In genomic region chr16:3938843-3939624, GRCh38 we compare ENCODE assay signal across 8 cellular contexts. TPM values are rescaled to one million over a fixed set of nuclear protein-coding genes. Genes with fewer than 3 reads are reported as not detected.
DNase-seq lines count a peak whose midpoint lies in the region; ATAC-seq and TF ChIP-seq lines count a peak whose summit lies in the region.

No MANE protein-coding gene starts in this region.

- H3K36me3 Mint-ChIP-seq in H9 (ENCODE audit: insufficient read depth in 1 of 3, low read depth in 3 of 3) = peaks cover 0 to 6% (median 0%) of the 10 kb centered on the region in 3 experiments; a peak in 2 of 7 replicates
- no peaks in the 10 kb centered on the region for H3K36me3 Mint-ChIP-seq in activated naive CD4-positive, alpha-beta T cell treated with anti-CD3 and anti-CD28 coated beads, Interleukin-2, amount 10 ng/mL, durations not matched to agents 7 days and 5 days

- TF ChIP-seq CTCF in H9 (conservative IDR thresholded peaks at IDR 0.05) (peak; percentile 99), psoas muscle (IDR thresholded peaks at IDR 0.05) (peak; percentile 92)

- no peak overlapping the region for H3K9ac ChIP-seq in H9 (ENCODE audit: extremely low read depth, insufficient read length, low read length)

- H3K4me1 ChIP-seq in H9 (ENCODE audit: insufficient read depth, low read length) = no peaks in the 10 kb centered on the region
- H3K4me1 ChIP-seq in SJCRH30 = no peaks in the 10 kb centered on the region
- H3K4me1 ChIP-seq in psoas muscle = peaks cover 9% of the 10 kb centered on the region
- H3K4me1 ChIP-seq in aorta (ENCODE audit: control insufficient read depth in 1 of 2, insufficient read depth in 2 of 2, low read length in 2 of 2) = no peaks in the 10 kb centered on the region

- H3K4me1 Mint-ChIP-seq in H9 = peaks cover 7 to 9% of the 10 kb centered on the region in 2 experiments
- H3K4me1 Mint-ChIP-seq in activated naive CD4-positive, alpha-beta T cell treated with anti-CD3 and anti-CD28 coated beads, Interleukin-2, amount 10 ng/mL, durations not matched to agents 7 days and 5 days = peaks cover 6% of the 10 kb centered on the region

- no peak overlapping the region for H2BK120ac ChIP-seq in H9 (ENCODE audit: low read depth, low read length, poor library complexity, severe bottlenecking)

- ATAC-seq in Right ventricle myocardium superior (ENCODE audit: poor library complexity) (peak; percentile 95), psoas muscle (peak; percentile 73 to 93 (median 80)), aorta (ENCODE audit: low FRiP score) (peak; percentile 89)

- H3K23me2 ChIP-seq in H9 (ENCODE audit: insufficient read length, low read depth, low read length, poor library complexity, severe bottlenecking) = no peaks in the 10 kb centered on the region

- no peaks in the 10 kb centered on the region for H4K20me1 ChIP-seq in H9 (ENCODE audit: control insufficient read depth, insufficient read depth, insufficient read length)

- H3K14ac ChIP-seq in H9 (ENCODE audit: insufficient read depth, low read length) = peak overlapping the region; percentile 79

- H2BK12ac ChIP-seq in H9 (ENCODE audit: insufficient read length, low read depth, low read length) = no peak overlapping the region

- no peaks in the 10 kb centered on the region for H3K9me3 ChIP-seq in H9 (ENCODE audit: control insufficient read depth, low read depth, low read length)
- H3K9me3 ChIP-seq in SJCRH30 (replicated peaks) = no peaks in the 10 kb centered on the region; the same call in 1 of the 2 replicates
- no peaks in the 10 kb centered on the region for H3K9me3 ChIP-seq in psoas muscle
- no peaks in the 10 kb centered on the region for H3K9me3 ChIP-seq in aorta (ENCODE audit: control insufficient read depth, low read length)

- peak overlapping the region; percentile 61 for H3K18ac ChIP-seq in H9 (ENCODE audit: insufficient read length, low read depth, low read length)

- intact Hi-C loops in Right ventricle myocardium superior (cut with DNase I) (no loop called here), psoas muscle (cut with DNase I) (no loop called here), aorta (cut with DNase I) (no loop called here)

- no peak overlapping the region for H4K5ac ChIP-seq in H9 (ENCODE audit: insufficient read length, low read depth, low read length)

- H3K36me3 ChIP-seq in SJCRH30 (peaks cover 11% of the 10 kb centered on the region), psoas muscle (ENCODE audit: insufficient read depth in 1 of 2, low read depth in 1 of 2) (no peaks in the 10 kb centered on the region), aorta (ENCODE audit: control insufficient read depth in 1 of 2, insufficient read depth in 2 of 2, low read length in 1 of 2) (no peaks in the 10 kb centered on the region)

- H2AFZ ChIP-seq in H9 (ENCODE audit: low read length) = no peak overlapping the region

- no peak overlapping the region for H3K27ac Mint-ChIP-seq in H9
- no peak overlapping the region for H3K27ac Mint-ChIP-seq in activated naive CD4-positive, alpha-beta T cell treated with anti-CD3 and anti-CD28 coated beads, Interleukin-2, amount 10 ng/mL, durations not matched to agents 7 days and 5 days

- no peaks in the 10 kb centered on the region; the same call in 1 of the 2 replicates for H3K27me3 Mint-ChIP-seq in H9 (ENCODE audit: low read depth)
- H3K27me3 Mint-ChIP-seq in activated naive CD4-positive, alpha-beta T cell treated with anti-CD3 and anti-CD28 coated beads, Interleukin-2, amount 10 ng/mL, durations not matched to agents 7 days and 5 days = peaks cover 22% of the 10 kb centered on the region

- H2BK15ac ChIP-seq in H9 (ENCODE audit: low read depth, low read length) = no peak overlapping the region

- no peak overlapping the region for H2AK5ac ChIP-seq in H9 (ENCODE audit: insufficient read length, low read length)

- H3K4me3 ChIP-seq in SJCRH30 (peak overlapping the region; percentile 54), psoas muscle (peak overlapping the region; percentile 72), aorta (ENCODE audit: low read length in 2 of 2) (peak overlapping the region; percentile 19 to 42)

- no peaks in the 10 kb centered on the region for H3K27me3 ChIP-seq in H9 (ENCODE audit: insufficient read depth, low read length)
- H3K27me3 ChIP-seq in SJCRH30 = no peaks in the 10 kb centered on the region
- no peaks in the 10 kb centered on the region for H3K27me3 ChIP-seq in psoas muscle (ENCODE audit: insufficient read depth in 3 of 3, low read length in 2 of 3)
- no peaks in the 10 kb centered on the region for H3K27me3 ChIP-seq in aorta (ENCODE audit: control insufficient read depth in 1 of 2, insufficient read depth in 2 of 2, low read length in 1 of 2)

- no peak overlapping the region for H4K8ac ChIP-seq in H9 (replicated peaks; ENCODE audit: insufficient read length, low read depth, low read length)

- H4K91ac ChIP-seq in H9 (ENCODE audit: insufficient read length, low read depth, low read length) = no peak overlapping the region

- no peaks in the 10 kb centered on the region for H3K79me2 ChIP-seq in H9 (ENCODE audit: insufficient read depth, low read length)

- no peak overlapping the region for H3K4me3 Mint-ChIP-seq in H9
- no peak overlapping the region for H3K4me3 Mint-ChIP-seq in activated naive CD4-positive, alpha-beta T cell treated with anti-CD3 and anti-CD28 coated beads, Interleukin-2, amount 10 ng/mL, durations not matched to agents 7 days and 5 days

- peak overlapping the region; percentile 14 for H3K4me2 ChIP-seq in H9 (ENCODE audit: insufficient read depth, insufficient read length, low read length)

- H3K4ac ChIP-seq in H9 (ENCODE audit: low read depth, low read length) = no peak overlapping the region

- H3K9me3 Mint-ChIP-seq in H9 = peaks cover 9 to 16% of the 10 kb centered on the region in 2 experiments
- H3K9me3 Mint-ChIP-seq in activated naive CD4-positive, alpha-beta T cell treated with anti-CD3 and anti-CD28 coated beads, Interleukin-2, amount 10 ng/mL, durations not matched to agents 7 days and 5 days = peaks cover 3% of the 10 kb centered on the region

- CTCF ChIA-PET in activated naive CD4-positive, alpha-beta T cell treated with anti-CD3 and anti-CD28 coated beads, Interleukin-2, amount 10 ng/mL, durations not matched to agents 7 days and 5 days (lab: Charles Lee) = interaction anchor here (0.7 to 2.3 kb wide), 10 partner anchors 11 to 391 kb away, joined by 3 to 13 read pairs (median 3); no protein-coding TSS in a partner anchor

- no peak overlapping the region for H3K56ac ChIP-seq in H9 (ENCODE audit: insufficient read length, low read depth, low read length)

- no peaks in the 10 kb centered on the region for H3K79me1 ChIP-seq in H9 (ENCODE audit: insufficient read depth, low read depth, low read length, poor library complexity, severe bottlenecking)

- no peak overlapping the region for H2BK20ac ChIP-seq in H9 (ENCODE audit: low read depth, low read length, poor library complexity, severe bottlenecking)

- no peak overlapping the region for H3T11ph ChIP-seq in H9 (ENCODE audit: low read length)

- H3K23ac ChIP-seq in H9 (ENCODE audit: insufficient read length, low read depth, low read length) = no peak overlapping the region

- whole genome bisulfite sequencing in H9 (ENCODE audit: extremely low coverage, insufficient read length, low lambda C conversion rate) = no CpG with 5 or more reads among the region's 43 CpGs
- 8 to 10% (median 8%) methylated on average over 37 to 43 of the region's 43 CpGs for WGBS in psoas muscle, 3 donors
- WGBS in aorta, 2 donors = 3% methylated on average over 42 to 43 of the region's 43 CpGs

- H2BK5ac ChIP-seq in H9 (ENCODE audit: insufficient read length, low read length) = no peak overlapping the region

- DNase-seq in AG20443 (ENCODE audit: low spot score) (peak; percentile 92), H9 (peak; percentile 90), SJCRH30 (peak; percentile 89 to 92), Right ventricle myocardium superior (peak; percentile 71), psoas muscle (peak; percentile 47 to 78), aorta (peak; percentile 74 to 89), NCI-H446 treated with DMSO at 0.1 percent for 48 hours (lab: John Stamatoyannopoulos, UW) (no peak)
- DNase-seq in activated naive CD4-positive, alpha-beta T cell treated with anti-CD3 and anti-CD28 coated beads, Interleukin-2, amount 10 ng/mL, durations not matched to agents 7 days and 5 days = peak; percentile 71

- H3K27ac ChIP-seq in H9 (ENCODE audit: insufficient read length, low read depth, low read length) (no peak overlapping the region), SJCRH30 (peak overlapping the region; percentile 55), psoas muscle (no peak overlapping the region), aorta (ENCODE audit: low read depth in 1 of 2, low read length in 2 of 2) (peak overlapping the region in 1 of 2 donors; percentile 3)

RNA-seq across cellular contexts. Expression of gene CREBBP, which starts 58.5 kb away (rescaled TPM):
- total RNA-seq in H9 (2021) = 79.1 and 81.1 TPM in 2 replicates
- total RNA-seq in SJCRH30 (2014; rRNA removed; shearing (Covaris generic)) = 18.8 and 23.3 TPM in 2 replicates
- total RNA-seq in Right ventricle myocardium superior = 35.3 TPM
- 10 to 100 TPM; 44.1 to 54.9 (median 50.8) TPM for total RNA-seq in psoas muscle
- polyA plus RNA-seq in psoas muscle = 10 to 100 TPM in 2 of 3 donors, 1 to 10 TPM in 1; 7.1 to 31.0 (median 10.1) TPM
- 100 to 1,000 TPM in 1 of 2 donors, 10 to 100 TPM in 1; 80.4 to 103 TPM for total RNA-seq in aorta
- 10 to 100 TPM in 1 of 2 donors, 1 to 10 TPM in 1; 5.4 to 41.6 TPM for polyA plus RNA-seq in aorta
